ENCODE assay signal across 1 cellular context in the genomic region with DNA sequence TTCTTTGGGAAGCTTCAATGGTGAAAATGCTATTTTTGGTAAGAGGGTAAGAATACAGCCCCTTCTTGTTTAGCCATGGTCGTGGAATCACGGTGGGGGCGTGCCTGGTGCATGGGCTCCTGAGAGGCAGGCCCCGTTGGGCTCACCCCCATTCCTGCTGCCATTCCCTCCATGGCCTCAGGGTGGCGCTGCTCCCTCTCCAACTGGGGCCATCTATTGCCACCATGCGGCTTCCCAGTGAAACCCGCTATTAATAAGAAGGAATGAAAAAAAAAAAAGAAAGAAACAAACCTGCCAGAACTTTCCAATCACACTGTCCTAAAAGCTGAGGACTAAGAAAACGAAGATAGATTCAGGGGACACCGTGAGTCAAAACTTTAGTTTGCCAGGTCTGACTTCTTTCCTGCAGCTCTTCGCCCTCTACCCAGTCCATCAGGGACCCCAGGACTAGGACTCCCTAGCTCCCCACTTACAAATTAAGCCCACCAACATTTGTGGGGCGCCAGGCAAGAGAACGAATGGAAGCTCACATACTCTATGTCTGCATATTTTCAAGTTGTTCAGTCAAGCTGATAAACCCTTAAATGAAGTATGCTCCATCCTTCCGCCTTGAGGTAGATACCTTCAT.
A peak's percentile ranks its signal among the peaks of the same experiment; 100 is the strongest.
TF ChIP-seq lines count a peak whose summit lies in the region.

No MANE protein-coding gene starts in this region.

TF ChIP-seq in HEK293, 187 proteins besides CTCF, POLR2A, EP300 and RAD21 (continued from another document):
- TF ChIP-seq ZNF449 (tag by site-specific recombination; IDR thresholded peaks at IDR 0.05) = peak; percentile 84
- TF ChIP-seq ZBTB48 (tag by site-specific recombination; IDR thresholded peaks at IDR 0.05) = no peak
- 0 out of 2 replicates have a peak, but pooled peaks have one; percentile 22 for TF ChIP-seq PATZ1 (tag by site-specific recombination; IDR thresholded peaks at IDR 0.05)
- TF ChIP-seq ZNF654 (tag by site-specific recombination; IDR thresholded peaks at IDR 0.05; ENCODE audit: low read depth) = peak; percentile 81
- TF ChIP-seq ZNF335 (tag by site-specific recombination; conservative IDR thresholded peaks at IDR 0.05) = peak; percentile 29; the same call in 1 of the 2 replicates
TF ChIP-seq in HEK293: peak in this region for 12.
